ENCODE assay signal across 35 cellular contexts in the genomic region with DNA sequence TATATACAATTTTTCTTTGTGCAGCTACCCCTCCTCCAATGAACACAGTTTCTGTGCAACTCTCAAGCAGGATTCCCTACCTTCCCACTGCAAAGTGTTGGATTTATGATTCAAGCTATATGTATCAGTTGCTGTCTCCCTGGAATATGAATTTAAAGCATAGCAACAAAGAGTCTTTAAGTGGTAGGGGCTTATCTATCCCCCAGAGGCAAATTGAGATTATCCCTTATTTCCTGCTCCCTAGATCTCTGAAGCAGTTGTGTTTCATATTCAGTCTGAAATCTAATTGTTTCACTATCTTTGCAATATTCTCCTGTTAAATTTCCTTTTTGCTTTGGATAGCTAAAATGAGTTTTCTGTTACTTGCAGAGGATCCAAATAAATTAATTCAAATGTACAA.
"Had no signal": no experiment of that assay in that cellular context is flagged by ENCODE, and none has a peak within 500 bp of the region (broad histone marks: within the 10 kb centered on the region; RNA-seq: fewer than 3 reads in every experiment).

No MANE protein-coding gene starts in this region.

- H3K36me3 Mint-ChIP-seq: activated CD4-positive, alpha-beta memory T cell treated with anti-CD3 and anti-CD28 coated beads for 36 hours; activated naive CD4-positive, alpha-beta T cell treated with anti-CD3 and anti-CD28 coated beads, Interleukin-2, amount 50 U/mL, for 72 hours; activated naive CD8-positive, alpha-beta T cell treated with anti-CD3 and anti-CD28 coated beads for 36 hours had no signal

- H3K9me3 Mint-ChIP-seq: activated B cell treated with CpG ODN at 0.5 μM for 24 hours; activated CD4-positive, alpha-beta memory T cell treated with anti-CD3 and anti-CD28 coated beads for 36 hours; activated CD4-positive, alpha-beta T cell treated with anti-CD3 and anti-CD28 coated beads, Interleukin-2, amount 10 ng/mL, durations not matched to agents 24 days and 14 days; activated CD8-positive, alpha-beta T cell treated with anti-CD3 and anti-CD28 coated beads for 36 hours; activated naive CD8-positive, alpha-beta T cell treated with anti-CD3 and anti-CD28 coated beads for 36 hours; activated T-cell treated with anti-CD3 and anti-CD28 coated beads, Interleukin-2, amount 50 U/mL, for 4 hours; activated T-helper 1 cell treated with anti-CD3 and anti-CD28 coated beads, Interleukin-12 subunit alpha, Interleukin-12 subunit beta, Interleukin-2, Interleukin-4 antibody, amounts not matched to agents 30 ng/mL and 10 ng/mL and 1 ng/mL, durations not matched to agents 14 hours and 24 hours and 36 hours; T-helper 1 cell treated with Interleukin-12 subunit alpha and Interleukin-12 subunit beta and Interleukin-4 antibody, amounts not matched to agents 30 μg/mL and 1 μg/mL, for 36 hours had no signal

- H3K27me3 Mint-ChIP-seq: activated B cell treated with CpG ODN at 0.5 μM for 24 hours; activated CD4-positive, alpha-beta memory T cell treated with anti-CD3 and anti-CD28 coated beads for 36 hours; activated CD4-positive, alpha-beta T cell treated with anti-CD3 and anti-CD28 coated beads, Interleukin-2, amount 10 ng/mL, durations not matched to agents 24 days and 14 days; activated CD8-positive, alpha-beta T cell treated with anti-CD3 and anti-CD28 coated beads for 36 hours; activated naive CD8-positive, alpha-beta T cell treated with anti-CD3 and anti-CD28 coated beads for 36 hours; activated T-helper 17 cell treated with anti-CD3 and anti-CD28 coated beads, Interleukin-2, amount 50 U/mL, for 72 hours had no signal

- H3K36me3 ChIP-seq: adrenal gland, brain microvascular endothelial cell, breast epithelium had no signal

- H3K9me3 ChIP-seq: adrenal gland, body of pancreas, breast epithelium had no signal

- H3K4me3 ChIP-seq: adrenal gland, body of pancreas, breast epithelium had no signal

- H3K27ac ChIP-seq: adrenal gland, body of pancreas, brain microvascular endothelial cell, breast epithelium, VCaP had no signal

- H3K27me3 ChIP-seq: adrenal gland, body of pancreas, brain microvascular endothelial cell, breast epithelium had no signal

- H3K4me1 ChIP-seq: adrenal gland, body of pancreas, breast epithelium had no signal

- H3K4me1 Mint-ChIP-seq: activated B cell treated with CpG ODN at 0.5 μM for 24 hours; activated CD4-positive, alpha-beta T cell treated with anti-CD3 and anti-CD28 coated beads, Interleukin-2, amount 10 ng/mL, durations not matched to agents 24 days and 14 days; activated naive CD8-positive, alpha-beta T cell treated with anti-CD3 and anti-CD28 coated beads for 36 hours; activated T-helper 17 cell treated with anti-CD3 and anti-CD28 coated beads, Interleukin-2, amount 50 U/mL, for 72 hours had no signal

- FAIRE-seq: TTC549 had no signal

- H3K27ac Mint-ChIP-seq: activated B cell treated with CpG ODN at 0.5 μM for 24 hours; activated CD4-positive, alpha-beta memory T cell treated with anti-CD3 and anti-CD28 coated beads for 36 hours; activated CD4-positive, alpha-beta T cell treated with anti-CD3 and anti-CD28 coated beads, Interleukin-2, amount 10 ng/mL, durations not matched to agents 24 days and 14 days; activated CD8-positive, alpha-beta T cell treated with anti-CD3 and anti-CD28 coated beads for 36 hours; activated naive CD4-positive, alpha-beta T cell treated with anti-CD3 and anti-CD28 coated beads for 36 hours; activated naive CD4-positive, alpha-beta T cell treated with anti-CD3 and anti-CD28 coated beads, Interleukin-2, amount 50 U/mL, for 72 hours; activated naive CD8-positive, alpha-beta T cell treated with anti-CD3 and anti-CD28 coated beads for 36 hours; activated T-cell treated with anti-CD3 and anti-CD28 coated beads, Interleukin-2, amount 50 U/mL, for 72 hours; activated T-helper 1 cell treated with anti-CD3 and anti-CD28 coated beads, Interleukin-12 subunit alpha, Interleukin-12 subunit beta, Interleukin-2, Interleukin-4 antibody, amounts not matched to agents 30 ng/mL and 10 ng/mL and 1 ng/mL, durations not matched to agents 14 hours and 24 hours and 36 hours; activated T-helper 17 cell treated with anti-CD3 and anti-CD28 coated beads, Interleukin-2, amount 50 U/mL, for 72 hours; T-helper 1 cell treated with Interleukin-12 subunit alpha and Interleukin-12 subunit beta and Interleukin-4 antibody, amounts not matched to agents 30 μg/mL and 1 μg/mL, for 36 hours; T-helper 2 cell treated with Interferon-gamma antibody and Interleukin-4, amounts not matched to agents 5 μg/mL and 100 μg/mL, for 36 hours had no signal

- DNase-seq: activated B cell treated with CpG ODN at 0.5 μM for 24 hours; activated CD4-positive, alpha-beta memory T cell treated with anti-CD3 and anti-CD28 coated beads for 36 hours; activated CD4-positive, alpha-beta T cell treated with anti-CD3 and anti-CD28 coated beads for 4 hours; activated CD4-positive, alpha-beta T cell treated with anti-CD3 and anti-CD28 coated beads, Interleukin-2, amount 10 ng/mL, durations not matched to agents 24 days and 14 days; activated CD4-positive, alpha-beta T cell treated with anti-CD3 and anti-CD28 coated beads, Interleukin-2, amount 50 U/mL, for 1 hour; activated CD4-positive, alpha-beta T cell treated with anti-CD3 and anti-CD28 coated beads, Interleukin-2, amount 50 U/mL, for 4 hours; activated CD4-positive, CD25-positive, alpha-beta regulatory T cell treated with anti-CD3 and anti-CD28 coated beads, Interleukin-2, amount 50 U/mL, for 72 hours; activated CD8-positive, alpha-beta memory T cell treated with anti-CD3 and anti-CD28 coated beads, Interleukin-2, amount 50 U/mL, for 4 hours; activated CD8-positive, alpha-beta T cell treated with anti-CD3 and anti-CD28 coated beads for 36 hours; activated effector memory CD4-positive, alpha-beta T cell treated with anti-CD3 and anti-CD28 coated beads, Interleukin-2, amount 50 U/mL, for 16 hours; activated gamma-delta T cell treated with Interleukin-2 at 50 U/mL for 16 hours; activated naive CD4-positive, alpha-beta T cell; activated naive CD4-positive, alpha-beta T cell treated with anti-CD3 and anti-CD28 coated beads for 36 hours; activated naive CD4-positive, alpha-beta T cell treated with anti-CD3 and anti-CD28 coated beads, Interleukin-2, amount 50 U/mL, for 16 hours; activated naive CD8-positive, alpha-beta T cell treated with anti-CD3 and anti-CD28 coated beads for 36 hours; activated T-cell treated with anti-CD3 and anti-CD28 coated beads for 4 hours; activated T-cell treated with anti-CD3 and anti-CD28 coated beads, Interleukin-2, amount 50 U/mL, for 1 hour; activated T-cell treated with anti-CD3 and anti-CD28 coated beads, Interleukin-2, amount 50 U/mL, for 4 hours; activated T-cell treated with anti-CD3 and anti-CD28 coated beads, Interleukin-2, amount 50 U/mL, for 72 hours; adrenal gland; amniotic stem cell; aorta; body of pancreas; brain microvascular endothelial cell; central memory CD4-positive, alpha-beta T cell; T-helper 2 cell; T-helper 9 cell had no signal

- H3K4me3 Mint-ChIP-seq: activated B cell treated with CpG ODN at 0.5 μM for 24 hours; activated CD4-positive, alpha-beta memory T cell treated with anti-CD3 and anti-CD28 coated beads for 36 hours; activated CD4-positive, alpha-beta T cell treated with anti-CD3 and anti-CD28 coated beads, Interleukin-2, amount 10 ng/mL, durations not matched to agents 24 days and 14 days; activated CD8-positive, alpha-beta T cell treated with anti-CD3 and anti-CD28 coated beads for 36 hours; activated naive CD4-positive, alpha-beta T cell treated with anti-CD3 and anti-CD28 coated beads for 36 hours; activated naive CD8-positive, alpha-beta T cell treated with anti-CD3 and anti-CD28 coated beads for 36 hours; activated T-cell treated with anti-CD3 and anti-CD28 coated beads, Interleukin-2, amount 50 U/mL, for 4 hours; activated T-cell treated with anti-CD3 and anti-CD28 coated beads, Interleukin-2, amount 50 U/mL, for 72 hours; activated T-helper 1 cell treated with anti-CD3 and anti-CD28 coated beads, Interleukin-12 subunit alpha, Interleukin-12 subunit beta, Interleukin-2, Interleukin-4 antibody, amounts not matched to agents 30 ng/mL and 10 ng/mL and 1 ng/mL, durations not matched to agents 14 hours and 24 hours and 36 hours; activated T-helper 17 cell treated with anti-CD3 and anti-CD28 coated beads, Interleukin-2, amount 50 U/mL, for 72 hours; T-helper 1 cell treated with Interleukin-12 subunit alpha and Interleukin-12 subunit beta and Interleukin-4 antibody, amounts not matched to agents 30 μg/mL and 1 μg/mL, for 36 hours; T-helper 2 cell treated with Interferon-gamma antibody and Interleukin-4, amounts not matched to agents 5 μg/mL and 100 μg/mL, for 36 hours had no signal
